Comparison of ENCODE assay signal across 1 cellular context in the genomic region with DNA sequence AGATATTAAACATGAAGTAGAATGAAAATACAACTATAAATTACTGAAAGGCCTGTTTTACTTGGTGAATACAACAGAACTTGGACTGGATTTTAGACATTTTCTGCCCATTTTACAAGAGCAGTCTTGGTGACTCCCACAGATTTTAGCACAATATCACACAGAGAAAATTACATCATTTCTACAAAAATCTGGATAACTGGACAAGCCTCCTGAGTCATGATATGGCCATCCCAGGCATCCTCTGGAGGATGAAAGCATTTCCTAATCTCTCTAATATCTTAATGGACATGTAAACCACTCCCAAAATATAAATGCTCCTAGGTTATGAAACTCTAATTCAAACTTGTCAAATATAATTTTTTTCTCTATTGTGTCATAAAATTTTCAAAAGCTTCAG.
TF ChIP-seq lines count a peak whose summit lies in the region.

No MANE protein-coding gene starts in this region.

TF ChIP-seq in IMR-90, 13 proteins besides CTCF, POLR2A, EP300 and RAD21 (continued from another document):
- TF ChIP-seq RFX5 (IDR thresholded peaks at IDR 0.05; ENCODE audit: low read depth, low read length), result no peak
